In the genomic region with DNA sequence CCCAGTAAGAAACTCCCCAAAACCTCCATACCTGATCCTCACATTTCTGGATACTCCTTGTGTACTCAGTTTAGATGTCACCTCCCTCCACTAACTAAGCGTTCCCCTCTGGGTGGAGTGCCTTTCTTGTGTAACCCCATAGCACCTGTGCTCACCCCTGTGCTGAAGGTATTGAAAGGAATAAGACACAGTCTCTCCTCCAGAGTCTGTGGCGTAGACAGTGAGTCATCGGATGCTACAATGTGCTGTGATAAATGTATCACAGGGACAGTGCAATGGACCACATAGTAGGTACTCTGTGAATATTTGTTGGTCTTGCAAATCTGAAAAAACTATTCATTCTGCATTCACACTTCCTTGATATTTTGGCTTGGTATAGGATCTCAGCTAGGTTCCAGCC, we compare ENCODE assay signal across 24 cellular contexts. TPM values are rescaled to one million over a fixed set of nuclear protein-coding genes. Genes with fewer than 3 reads are reported as not detected.
A peak's percentile ranks its signal among the peaks of the same experiment; 100 is the strongest.
DNase-seq lines count a peak whose midpoint lies in the region; ATAC-seq, FAIRE-seq and TF ChIP-seq lines count a peak whose summit lies in the region.
"Had no signal": no experiment of that assay in that cellular context is flagged by ENCODE, and none has a peak within 500 bp of the region (broad histone marks: within the 10 kb centered on the region; RNA-seq: fewer than 3 reads in every experiment).

No MANE protein-coding gene starts in this region.

- H3K27me3 ChIP-seq in mesenchymal stem cell (ENCODE audit: control insufficient read depth in 1 of 2, insufficient read depth in 1 of 2, low read length in 2 of 2), result no peaks in the 10 kb centered on the region
- H3K27me3 ChIP-seq: esophagus squamous epithelium, left lung had no signal

- no peak overlapping the region for H3K18ac ChIP-seq in mesenchymal stem cell (ENCODE audit: low read depth in 1 of 2, low read length in 2 of 2)

- peaks cover 62% of the 10 kb centered on the region for H3K4me1 Mint-ChIP-seq in chondrocyte (ENCODE audit: low read depth)
- H3K4me1 Mint-ChIP-seq: activated B cell treated with CpG ODN at 0.5 μM for 24 hours; activated CD4-positive, alpha-beta memory T cell treated with anti-CD3 and anti-CD28 coated beads, Interleukin-2, amount 10 ng/mL, durations not matched to agents 7 days and 5 days; IgD-negative memory B cell; T-helper 17 cell had no signal

- H3K27ac ChIP-seq in A549 (no peak overlapping the region), mesenchymal stem cell (ENCODE audit: low read length, poor library complexity, severe bottlenecking) (peak overlapping the region; percentile 73)
- H3K27ac ChIP-seq: esophagus squamous epithelium, HL-60, neutrophil, PC-9 had no signal

- ATAC-seq in A549, result peak; percentile 21 to 46; a peak in 3 of 6 replicates
- ATAC-seq in GM21526 (IDR thresholded peaks at IDR 0.05; ENCODE audit: low FRiP score, unreplicated experiment), result no peak
- ATAC-seq: left lung, T-helper 17 cell had no signal

- H3K9ac ChIP-seq in mesenchymal stem cell (ENCODE audit: low read length), result no peak overlapping the region

- peaks cover 4% of the 10 kb centered on the region for H3K36me3 Mint-ChIP-seq in chondrocyte (ENCODE audit: low read depth)
- H3K36me3 Mint-ChIP-seq: IgD-negative memory B cell had no signal

- H3K9me3 Mint-ChIP-seq in chondrocyte (ENCODE audit: low read depth), result no peaks in the 10 kb centered on the region
- H3K9me3 Mint-ChIP-seq: activated B cell treated with CpG ODN at 0.5 μM for 24 hours; activated CD4-positive, alpha-beta memory T cell treated with anti-CD3 and anti-CD28 coated beads, Interleukin-2, amount 10 ng/mL, durations not matched to agents 7 days and 5 days; CD4-positive, alpha-beta T cell; IgD-negative memory B cell had no signal

- H2BK120ac ChIP-seq in mesenchymal stem cell (ENCODE audit: low read depth, low read length), result no peak overlapping the region

- H3K23ac ChIP-seq in mesenchymal stem cell (ENCODE audit: low read length in 2 of 2), result no peak overlapping the region

- peaks cover 0 to 3% of the 10 kb centered on the region in 2 experiments for H3K36me3 ChIP-seq in mesenchymal stem cell (ENCODE audit: control insufficient read depth in 1 of 2, insufficient read depth in 2 of 2, low read depth in 1 of 2, low read length in 2 of 2)
- H3K36me3 ChIP-seq: left lung, neutrophil had no signal

- no peak overlapping the region for H2BK12ac ChIP-seq in mesenchymal stem cell (ENCODE audit: low read length in 2 of 2)

- FAIRE-seq in A549 (lab: Jason Lieb, UNC), result no peak

- TF ChIP-seq CTCF in A549 (IDR thresholded peaks at IDR 0.05), result no peak
- no peak for TF ChIP-seq CTCF in chondrocyte (IDR thresholded peaks at IDR 0.05)

- H3K14ac ChIP-seq in mesenchymal stem cell (ENCODE audit: low read length in 2 of 2), result no peak overlapping the region

- 0 out of 3 replicates have a peak, but pooled peaks cover 5% of the 10 kb centered on the region for H3K4me1 ChIP-seq in A549
- peaks cover 44% of the 10 kb centered on the region for H3K4me1 ChIP-seq in mesenchymal stem cell (ENCODE audit: control insufficient read depth, insufficient read depth, low read depth, low read length)

- no peak overlapping the region for H3K4ac ChIP-seq in mesenchymal stem cell (ENCODE audit: low read depth in 1 of 2, low read length in 2 of 2)

- no peak overlapping the region for H2AFZ ChIP-seq in mesenchymal stem cell (ENCODE audit: low read depth, low read length)
- H2AFZ ChIP-seq: PC-9 had no signal

- DNase-seq in A549 (ENCODE audit: low read depth in 1 of 2, low spot score in 1 of 2), result no peak
- DNase-seq in M059J (ENCODE audit: low read depth), result peak; percentile 52
- no peak for DNase-seq in chondrocyte (ENCODE audit: low spot score)
- peak; percentile 28 for DNase-seq in mesenchymal stem cell
- no peak for DNase-seq in occipital lobe (lab: John Stamatoyannopoulos, UW)
- no peak for DNase-seq in NK-92 (lab: John Stamatoyannopoulos, UW; ENCODE audit: unreplicated experiment)
- DNase-seq in SW480 (ENCODE audit: low spot score), result no peak
- DNase-seq: activated B cell treated with CpG ODN at 0.5 μM for 24 hours; activated CD4-positive, alpha-beta memory T cell treated with anti-CD3 and anti-CD28 coated beads, Interleukin-2, amount 10 ng/mL, durations not matched to agents 7 days and 5 days; activated naive CD4-positive, alpha-beta T cell; CD4-positive, alpha-beta T cell; effector CD4-positive, alpha-beta T cell; esophagus squamous epithelium; GDM1; left lung; MM.1S; NCI-H146; NCI-H748 treated with DMSO at 0.1 percent for 48 hours; PC-9; T-helper 17 cell had no signal

- TF ChIP-seq EP300 in A549 (IDR thresholded peaks at IDR 0.05), result no peak

- peak overlapping the region; percentile 54 for H2AK5ac ChIP-seq in mesenchymal stem cell (ENCODE audit: low read length, severe bottlenecking)

- CTCF ChIA-PET in A549 (lab: Yijun Ruan, JAX), result no interaction called here

- 81% methylated on average over 3 of the region's 3 CpGs for WGBS in A549 (ENCODE audit: missing lambda C conversion rate)
- 90% methylated on average over 3 of the region's 3 CpGs for WGBS in mesenchymal stem cell

- no peak overlapping the region for H3K4me2 ChIP-seq in A549
- no peak overlapping the region for H3K4me2 ChIP-seq in mesenchymal stem cell (ENCODE audit: low read length, poor library complexity, severe bottlenecking)
- H3K4me2 ChIP-seq: PC-9 had no signal

- TF ChIP-seq POLR2A in A549 (IDR thresholded peaks at IDR 0.05; ENCODE audit: low read length), result no peak

- H2BK15ac ChIP-seq in mesenchymal stem cell (ENCODE audit: low read depth, poor library complexity, severe bottlenecking), result no peak overlapping the region

- no peaks in the 10 kb centered on the region for H3K27me3 Mint-ChIP-seq in chondrocyte (ENCODE audit: low read depth)

- no peak overlapping the region for H3K4me3 Mint-ChIP-seq in chondrocyte (ENCODE audit: unreplicated experiment)
- H3K4me3 Mint-ChIP-seq: activated B cell treated with CpG ODN at 0.5 μM for 24 hours; activated CD4-positive, alpha-beta memory T cell treated with anti-CD3 and anti-CD28 coated beads, Interleukin-2, amount 10 ng/mL, durations not matched to agents 7 days and 5 days; CD4-positive, alpha-beta T cell; IgD-negative memory B cell; T-helper 17 cell had no signal

- no peak overlapping the region for H4K91ac ChIP-seq in mesenchymal stem cell (ENCODE audit: low read length)

- POLR2A ChIA-PET in A549 (lab: Yijun Ruan, JAX), result no interaction called here

- no peak for TF ChIP-seq RAD21 in A549 (conservative IDR thresholded peaks at IDR 0.05 in 1 of 2, IDR thresholded peaks at IDR 0.05 in 1 of 2)

- no peak overlapping the region for H2BK5ac ChIP-seq in mesenchymal stem cell (ENCODE audit: low read depth, low read length, poor library complexity, severe bottlenecking)

- H3K27ac Mint-ChIP-seq in chondrocyte (ENCODE audit: unreplicated experiment), result peak overlapping the region; percentile 24
- H3K27ac Mint-ChIP-seq: activated B cell treated with CpG ODN at 0.5 μM for 24 hours; activated CD4-positive, alpha-beta memory T cell treated with anti-CD3 and anti-CD28 coated beads, Interleukin-2, amount 10 ng/mL, durations not matched to agents 7 days and 5 days; CD4-positive, alpha-beta T cell; IgD-negative memory B cell had no signal

- H3K9me3 ChIP-seq in A549 (no peaks in the 10 kb centered on the region), mesenchymal stem cell (ENCODE audit: control insufficient read depth, low read length) (no peaks in the 10 kb centered on the region)
- H3K9me3 ChIP-seq: esophagus squamous epithelium, left lung, neutrophil had no signal

- H3K79me1 ChIP-seq in mesenchymal stem cell (replicated peaks; ENCODE audit: low read length, poor library complexity, severe bottlenecking), result peaks cover 10% of the 10 kb centered on the region

- H3K4me3 ChIP-seq in A549 (no peak overlapping the region), mesenchymal stem cell (ENCODE audit: insufficient read depth in 1 of 2, low read depth in 1 of 2, low read length in 2 of 2) (no peak overlapping the region)
- H3K4me3 ChIP-seq: esophagus squamous epithelium, left lung, PC-9 had no signal

- no peak overlapping the region for H4K8ac ChIP-seq in mesenchymal stem cell (ENCODE audit: low read length)

TF ChIP-seq in A549, 52 proteins besides CTCF, POLR2A, EP300 and RAD21:
- no peak for TF ChIP-seq FOSL2 (IDR thresholded peaks at IDR 0.05)
- TF ChIP-seq FOSL2 (CRISPR knock-in tag; IDR thresholded peaks at IDR 0.05), result 0 out of 2 replicates have a peak, but pooled peaks have one; percentile 33
- no peak for TF ChIP-seq CBX2 (IDR thresholded peaks at IDR 0.05; ENCODE audit: borderline replicate concordance, low read depth)
- no peak for TF ChIP-seq ZFP36 (IDR thresholded peaks at IDR 0.05; ENCODE audit: borderline replicate concordance, partially characterized antibody)

RNA-seq across cellular contexts. Expression of a gene that starts 30.8 kb away (rescaled TPM):
- 16.1 and 20.1 TPM in 2 replicates for polyA plus RNA-seq in A549 (2011; rRNA removed)
- polyA plus RNA-seq in A549 (2012; cell fraction: cytosol; rRNA removed), result 11.2 and 14.5 TPM in 2 replicates
- polyA plus RNA-seq in A549 (2012; cell fraction: nucleus; rRNA removed), result 20.0 and 20.1 TPM in 2 replicates
- polyA plus RNA-seq in A549 (2017; fragmentation: RNase III; extraction: RNeasy Plus Mini Kit Qiagen cat#74134 plus additional on column Dnase treatment), result 10.2 to 12.4 TPM (median 11.3 TPM) in 3 replicates
- polyA minus RNA-seq in A549 (2011; rRNA and poly(A)+ RNA removed), result 12.9 and 16.7 TPM in 2 replicates
- total RNA-seq in M059J (2014; rRNA removed; shearing (Covaris generic)), result 15.3 and 17.1 TPM in 2 replicates
- total RNA-seq in chondrocyte, result 50.4 to 98.1 TPM (median 54.4 TPM) in 3 replicates
- 22.0 TPM for polyA plus RNA-seq in mesenchymal stem cell (2013, experiment 1 of 2)
- polyA plus RNA-seq in mesenchymal stem cell (2013, experiment 2 of 2), result 21.7 TPM
- 8.4 TPM for total RNA-seq in occipital lobe
- polyA plus RNA-seq: IgD-negative memory B cell had no signal

Comparison
In these comparisons a context has a peak if more than half of its experiments do, and no peak if none do; other contexts are left out.
1. DNase-seq: peak in M059J (single experiment) and mesenchymal stem cell (single experiment); none in A549 (0 of 2), chondrocyte (single experiment), occipital lobe (single experiment), NK-92 (single experiment) and SW480 (single experiment).